Comparison of ENCODE assay signal across 1 cellular context in genomic region chrX:49877397-49878101, GRCh38.
TF ChIP-seq lines count a peak whose summit lies in the region.

No MANE protein-coding gene starts in this region.

TF ChIP-seq in HepG2, 621 proteins besides CTCF, POLR2A, EP300 and RAD21 (continued from another document and continues in another):
- TF ChIP-seq ZBTB1 (CRISPR knock-in tag; IDR thresholded peaks at IDR 0.05; ENCODE audit: borderline replicate concordance), result no peak
- TF ChIP-seq TFE3 (CRISPR knock-in tag; IDR thresholded peaks at IDR 0.05), result 0 out of 2 replicates have a peak, but pooled peaks have one; percentile 31
- TF ChIP-seq ZNF256 (CRISPR knock-in tag; conservative IDR thresholded peaks at IDR 0.05), result no peak
- TF ChIP-seq RFX1 (IDR thresholded peaks at IDR 0.05), result no peak
- TF ChIP-seq TCF7 (IDR thresholded peaks at IDR 0.05; ENCODE audit: low read depth), result peak; percentile 62
- TF ChIP-seq PAX8 (CRISPR knock-in tag; IDR thresholded peaks at IDR 0.05; ENCODE audit: borderline replicate concordance), result no peak
- no peak for TF ChIP-seq SETDB1 (CRISPR knock-in tag; IDR thresholded peaks at IDR 0.05; ENCODE audit: borderline replicate concordance)
- no peak for TF ChIP-seq ZNF800 (CRISPR knock-in tag; IDR thresholded peaks at IDR 0.05)
- TF ChIP-seq ZNF20 (CRISPR knock-in tag; IDR thresholded peaks at IDR 0.05), result no peak
- peak; percentile 43; the same call in 1 of the 2 replicates for TF ChIP-seq NFYC (CRISPR knock-in tag; IDR thresholded peaks at IDR 0.05)
- 0 out of 2 replicates have a peak, but pooled peaks have one; percentile 31 for TF ChIP-seq FOXC1 (CRISPR knock-in tag; IDR thresholded peaks at IDR 0.05; ENCODE audit: borderline replicate concordance)
- TF ChIP-seq NFYB (CRISPR knock-in tag; IDR thresholded peaks at IDR 0.05), result no peak
- TF ChIP-seq POLR2AphosphoS5 (IDR thresholded peaks at IDR 0.05; ENCODE audit: low read depth, low read length), result peak; percentile 82
- no peak for TF ChIP-seq ZNF570 (CRISPR knock-in tag; IDR thresholded peaks at IDR 0.05; ENCODE audit: borderline replicate concordance)
- no peak for TF ChIP-seq SYNCRIP (IDR thresholded peaks at IDR 0.05; ENCODE audit: insufficient read depth, low read depth, low read length)
- TF ChIP-seq ZNF850 (CRISPR knock-in tag; conservative IDR thresholded peaks at IDR 0.05), result no peak
- no peak; the same call in 1 of the 2 replicates for TF ChIP-seq YEATS2 (CRISPR knock-in tag; IDR thresholded peaks at IDR 0.05; ENCODE audit: borderline replicate concordance)
- no peak; the same call in 1 of the 2 replicates for TF ChIP-seq ZBTB34 (CRISPR knock-in tag; IDR thresholded peaks at IDR 0.05)
- TF ChIP-seq TRIM22 (IDR thresholded peaks at IDR 0.05), result no peak
- TF ChIP-seq ZNF550 (CRISPR knock-in tag; IDR thresholded peaks at IDR 0.05; ENCODE audit: borderline replicate concordance), result no peak
- TF ChIP-seq ATF7 (IDR thresholded peaks at IDR 0.05), result no peak
- TF ChIP-seq ATF7 (CRISPR knock-in tag; IDR thresholded peaks at IDR 0.05), result no peak
- TF ChIP-seq ZNF24 (IDR thresholded peaks at IDR 0.05), result no peak
- TF ChIP-seq SNRNP70 (IDR thresholded peaks at IDR 0.05; ENCODE audit: low read depth, low read length), result no peak
- peak; percentile 82 for TF ChIP-seq HNF1B (CRISPR knock-in tag; IDR thresholded peaks at IDR 0.05)
- peak; percentile 83 for TF ChIP-seq NCOA2 (CRISPR knock-in tag; IDR thresholded peaks at IDR 0.05)
- no peak for TF ChIP-seq ZNF317 (CRISPR knock-in tag; IDR thresholded peaks at IDR 0.05)
- peak; percentile 53; the same call in 1 of the 2 replicates for TF ChIP-seq DR1 (CRISPR knock-in tag; IDR thresholded peaks at IDR 0.05)
- TF ChIP-seq ZNF883 (CRISPR knock-in tag; IDR thresholded peaks at IDR 0.05; ENCODE audit: not compliant biosample characterization), result no peak
- no peak; the same call in 1 of the 2 replicates for TF ChIP-seq ZNF691 (CRISPR knock-in tag; IDR thresholded peaks at IDR 0.05; ENCODE audit: borderline replicate concordance, low read depth)
- peak; percentile 67; the same call in 1 of the 2 replicates for TF ChIP-seq MEF2D (CRISPR knock-in tag; IDR thresholded peaks at IDR 0.05)
- TF ChIP-seq STAT6 (CRISPR knock-in tag; IDR thresholded peaks at IDR 0.05; ENCODE audit: borderline replicate concordance), result 0 out of 2 replicates have a peak, but pooled peaks have one; percentile 61
- no peak for TF ChIP-seq ZBTB33 (CRISPR knock-in tag; IDR thresholded peaks at IDR 0.05)
- TF ChIP-seq ZNF44 (CRISPR knock-in tag; IDR thresholded peaks at IDR 0.05), result no peak
- 0 out of 2 replicates have a peak, but pooled peaks have one; percentile 49 for TF ChIP-seq ZBED4 (CRISPR knock-in tag; IDR thresholded peaks at IDR 0.05; ENCODE audit: borderline replicate concordance)
- TF ChIP-seq ZNF512 (CRISPR knock-in tag; IDR thresholded peaks at IDR 0.05), result no peak
- no peak for TF ChIP-seq PHB2 (IDR thresholded peaks at IDR 0.05; ENCODE audit: partially characterized antibody)
- no peak for TF ChIP-seq ZNF674 (CRISPR knock-in tag; IDR thresholded peaks at IDR 0.05; ENCODE audit: low read depth)
- no peak for TF ChIP-seq NFRKB (IDR thresholded peaks at IDR 0.05)
- TF ChIP-seq DNMT1 (CRISPR knock-in tag; IDR thresholded peaks at IDR 0.05), result no peak
